8 cellular contexts compared by ENCODE assay signal in the genomic region with DNA sequence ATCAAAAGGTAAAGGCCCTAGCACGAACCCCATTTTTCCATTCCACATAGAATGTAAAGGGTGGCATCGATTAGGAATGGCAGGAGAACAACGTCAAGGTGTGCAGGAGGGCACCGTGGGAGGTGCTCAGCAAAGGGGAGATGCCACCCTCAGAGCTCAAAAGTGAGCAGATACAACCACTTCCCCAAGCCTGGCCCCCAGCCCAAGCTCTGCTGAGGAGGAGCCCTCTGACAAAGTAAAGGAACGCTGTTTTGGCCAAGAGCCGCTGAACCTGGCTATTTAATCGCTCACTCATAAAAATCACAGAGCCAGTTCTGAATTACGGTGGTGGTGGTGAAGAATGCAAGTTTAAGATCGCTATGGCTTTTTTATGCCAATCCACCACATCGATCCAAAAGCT. TPM values are rescaled to one million over a fixed set of nuclear protein-coding genes. Genes with fewer than 3 reads are reported as not detected.
A peak's percentile ranks its signal among the peaks of the same experiment; 100 is the strongest.
DNase-seq lines count a peak whose midpoint lies in the region; ATAC-seq and TF ChIP-seq lines count a peak whose summit lies in the region.

No MANE protein-coding gene starts in this region.

- no peaks in the 10 kb centered on the region for H3K9me2 ChIP-seq in GM23338 (ENCODE audit: insufficient read depth)

- H3K4me2 ChIP-seq in GM23338 (peak overlapping the region; percentile 80), smooth muscle cell (peak overlapping the region; percentile 88)

- H3K4me1 Mint-ChIP-seq in GM23338 (peaks cover 27% of the 10 kb centered on the region), glutamatergic neuron (ENCODE audit: low read depth, unreplicated experiment) (peaks cover 2% of the 10 kb centered on the region)

- H3K27me3 ChIP-seq in GM23338 (ENCODE audit: insufficient read depth) (peaks cover 21% of the 10 kb centered on the region), WERI-Rb-1 (ENCODE audit: insufficient read depth, low read depth, severe bottlenecking) (no peaks in the 10 kb centered on the region), smooth muscle cell (ENCODE audit: low read depth) (no peaks in the 10 kb centered on the region)

- no peak for TF ChIP-seq CTCF in GM23338 (conservative IDR thresholded peaks at IDR 0.05; ENCODE audit: low read depth in 2 of 2)
- TF ChIP-seq CTCF in WERI-Rb-1 (IDR thresholded peaks at IDR 0.05; ENCODE audit: low read depth, low read length), result no peak
- TF ChIP-seq CTCF in glutamatergic neuron (IDR thresholded peaks at IDR 0.05; ENCODE audit: partially characterized antibody, unreplicated experiment), result no peak
- TF ChIP-seq CTCF in smooth muscle cell (IDR thresholded peaks at IDR 0.05; ENCODE audit: borderline replicate concordance, insufficient read depth, poor library complexity, severe bottlenecking), result no peak

- H3K79me2 ChIP-seq in GM23338 (replicated peaks; ENCODE audit: insufficient read depth), result peaks cover 29% of the 10 kb centered on the region
- no peaks in the 10 kb centered on the region for H3K79me2 ChIP-seq in smooth muscle cell (ENCODE audit: low read depth)

- H3K36me3 ChIP-seq in GM23338 (ENCODE audit: insufficient read depth) (no peaks in the 10 kb centered on the region), WERI-Rb-1 (no peaks in the 10 kb centered on the region; the same call in 1 of the 2 replicates), smooth muscle cell (ENCODE audit: low read depth) (no peaks in the 10 kb centered on the region)

- H2AFZ ChIP-seq in GM23338, result peak overlapping the region; percentile 63; the same call in 1 of the 2 replicates
- peak overlapping the region; percentile 98 for H2AFZ ChIP-seq in smooth muscle cell (ENCODE audit: low read depth)

- peaks cover 10% of the 10 kb centered on the region for H3K4me1 ChIP-seq in GM23338 (ENCODE audit: insufficient read depth)
- H3K4me1 ChIP-seq in smooth muscle cell (ENCODE audit: low read depth), result no peaks in the 10 kb centered on the region

- peak overlapping the region; percentile 63 for H3K9ac ChIP-seq in smooth muscle cell (ENCODE audit: low read depth)

- H3K36me3 Mint-ChIP-seq in GM23338 (ENCODE audit: low read depth) (no peaks in the 10 kb centered on the region), glutamatergic neuron (ENCODE audit: unreplicated experiment) (no peaks in the 10 kb centered on the region)

- no peak for DNase-seq in GM23338 (ENCODE audit: low spot score)
- DNase-seq in WERI-Rb-1, result no peak
- DNase-seq in glutamatergic neuron, result no peak
- no peak for DNase-seq in smooth muscle cell (lab: John Stamatoyannopoulos, UW; ENCODE audit: unreplicated experiment)
- DNase-seq in kidney glomerular epithelial cell (lab: John Stamatoyannopoulos, UW), result no peak
- no peak for DNase-seq in mesenteric fat pad (ENCODE audit: low spot score)
- DNase-seq in cerebellar nuclear complex (lab: John Stamatoyannopoulos, UW), result no peak

- ATAC-seq in GM23338, result peak; percentile 5; the same call in 1 of the 3 replicates
- ATAC-seq in GM21576 (IDR thresholded peaks at IDR 0.05; ENCODE audit: unreplicated experiment), result no peak

- H3K27ac ChIP-seq in GM23338 (ENCODE audit: low read depth) (no peak overlapping the region), WERI-Rb-1 (peak overlapping the region; percentile 68), smooth muscle cell (ENCODE audit: low read depth) (peak overlapping the region; percentile 11)

- H3K9me3 Mint-ChIP-seq in GM23338, result no peaks in the 10 kb centered on the region
- peaks cover 3% of the 10 kb centered on the region for H3K9me3 Mint-ChIP-seq in glutamatergic neuron (ENCODE audit: unreplicated experiment)

- H3K27me3 Mint-ChIP-seq in GM23338 (ENCODE audit: insufficient read depth, low read depth, poor library complexity) (peaks cover 24% of the 10 kb centered on the region), glutamatergic neuron (ENCODE audit: unreplicated experiment) (peaks cover 5% of the 10 kb centered on the region)

- H3K9me3 ChIP-seq in WERI-Rb-1 (ENCODE audit: severe bottlenecking) (no peaks in the 10 kb centered on the region), smooth muscle cell (replicated peaks; ENCODE audit: low read depth) (no peaks in the 10 kb centered on the region)

- H4K20me1 ChIP-seq in GM23338 (replicated peaks; ENCODE audit: insufficient read depth) (peaks cover 6% of the 10 kb centered on the region), smooth muscle cell (ENCODE audit: low read depth) (no peaks in the 10 kb centered on the region)

- H3K27ac Mint-ChIP-seq in GM23338 (peak overlapping the region; percentile 87; the same call in 1 of the 2 replicates), glutamatergic neuron (ENCODE audit: unreplicated experiment) (peak overlapping the region; percentile 89)

- H3K4me3 ChIP-seq in GM23338, result peak overlapping the region; percentile 62
- peak overlapping the region; percentile 63 for H3K4me3 ChIP-seq in WERI-Rb-1 (ENCODE audit: low read depth, low read length)
- peak overlapping the region; percentile 62 for H3K4me3 ChIP-seq in smooth muscle cell

- H3F3A ChIP-seq in GM23338 (replicated peaks; ENCODE audit: low read depth) (peaks cover 11% of the 10 kb centered on the region; the same call in 1 of the 2 replicates), smooth muscle cell (ENCODE audit: low read depth) (no peaks in the 10 kb centered on the region)

- WGBS in smooth muscle cell (ENCODE audit: low lambda C conversion rate), result 28% methylated on average over 10 of the region's 10 CpGs

- H3K4me3 Mint-ChIP-seq in GM23338, result peak overlapping the region; percentile 88
- H3K4me3 Mint-ChIP-seq in glutamatergic neuron (ENCODE audit: unreplicated experiment), result peak overlapping the region; percentile 97

TF ChIP-seq in GM23338, 12 proteins besides CTCF, POLR2A, EP300 and RAD21 (continues in another document):
- TF ChIP-seq, protein P1, sequence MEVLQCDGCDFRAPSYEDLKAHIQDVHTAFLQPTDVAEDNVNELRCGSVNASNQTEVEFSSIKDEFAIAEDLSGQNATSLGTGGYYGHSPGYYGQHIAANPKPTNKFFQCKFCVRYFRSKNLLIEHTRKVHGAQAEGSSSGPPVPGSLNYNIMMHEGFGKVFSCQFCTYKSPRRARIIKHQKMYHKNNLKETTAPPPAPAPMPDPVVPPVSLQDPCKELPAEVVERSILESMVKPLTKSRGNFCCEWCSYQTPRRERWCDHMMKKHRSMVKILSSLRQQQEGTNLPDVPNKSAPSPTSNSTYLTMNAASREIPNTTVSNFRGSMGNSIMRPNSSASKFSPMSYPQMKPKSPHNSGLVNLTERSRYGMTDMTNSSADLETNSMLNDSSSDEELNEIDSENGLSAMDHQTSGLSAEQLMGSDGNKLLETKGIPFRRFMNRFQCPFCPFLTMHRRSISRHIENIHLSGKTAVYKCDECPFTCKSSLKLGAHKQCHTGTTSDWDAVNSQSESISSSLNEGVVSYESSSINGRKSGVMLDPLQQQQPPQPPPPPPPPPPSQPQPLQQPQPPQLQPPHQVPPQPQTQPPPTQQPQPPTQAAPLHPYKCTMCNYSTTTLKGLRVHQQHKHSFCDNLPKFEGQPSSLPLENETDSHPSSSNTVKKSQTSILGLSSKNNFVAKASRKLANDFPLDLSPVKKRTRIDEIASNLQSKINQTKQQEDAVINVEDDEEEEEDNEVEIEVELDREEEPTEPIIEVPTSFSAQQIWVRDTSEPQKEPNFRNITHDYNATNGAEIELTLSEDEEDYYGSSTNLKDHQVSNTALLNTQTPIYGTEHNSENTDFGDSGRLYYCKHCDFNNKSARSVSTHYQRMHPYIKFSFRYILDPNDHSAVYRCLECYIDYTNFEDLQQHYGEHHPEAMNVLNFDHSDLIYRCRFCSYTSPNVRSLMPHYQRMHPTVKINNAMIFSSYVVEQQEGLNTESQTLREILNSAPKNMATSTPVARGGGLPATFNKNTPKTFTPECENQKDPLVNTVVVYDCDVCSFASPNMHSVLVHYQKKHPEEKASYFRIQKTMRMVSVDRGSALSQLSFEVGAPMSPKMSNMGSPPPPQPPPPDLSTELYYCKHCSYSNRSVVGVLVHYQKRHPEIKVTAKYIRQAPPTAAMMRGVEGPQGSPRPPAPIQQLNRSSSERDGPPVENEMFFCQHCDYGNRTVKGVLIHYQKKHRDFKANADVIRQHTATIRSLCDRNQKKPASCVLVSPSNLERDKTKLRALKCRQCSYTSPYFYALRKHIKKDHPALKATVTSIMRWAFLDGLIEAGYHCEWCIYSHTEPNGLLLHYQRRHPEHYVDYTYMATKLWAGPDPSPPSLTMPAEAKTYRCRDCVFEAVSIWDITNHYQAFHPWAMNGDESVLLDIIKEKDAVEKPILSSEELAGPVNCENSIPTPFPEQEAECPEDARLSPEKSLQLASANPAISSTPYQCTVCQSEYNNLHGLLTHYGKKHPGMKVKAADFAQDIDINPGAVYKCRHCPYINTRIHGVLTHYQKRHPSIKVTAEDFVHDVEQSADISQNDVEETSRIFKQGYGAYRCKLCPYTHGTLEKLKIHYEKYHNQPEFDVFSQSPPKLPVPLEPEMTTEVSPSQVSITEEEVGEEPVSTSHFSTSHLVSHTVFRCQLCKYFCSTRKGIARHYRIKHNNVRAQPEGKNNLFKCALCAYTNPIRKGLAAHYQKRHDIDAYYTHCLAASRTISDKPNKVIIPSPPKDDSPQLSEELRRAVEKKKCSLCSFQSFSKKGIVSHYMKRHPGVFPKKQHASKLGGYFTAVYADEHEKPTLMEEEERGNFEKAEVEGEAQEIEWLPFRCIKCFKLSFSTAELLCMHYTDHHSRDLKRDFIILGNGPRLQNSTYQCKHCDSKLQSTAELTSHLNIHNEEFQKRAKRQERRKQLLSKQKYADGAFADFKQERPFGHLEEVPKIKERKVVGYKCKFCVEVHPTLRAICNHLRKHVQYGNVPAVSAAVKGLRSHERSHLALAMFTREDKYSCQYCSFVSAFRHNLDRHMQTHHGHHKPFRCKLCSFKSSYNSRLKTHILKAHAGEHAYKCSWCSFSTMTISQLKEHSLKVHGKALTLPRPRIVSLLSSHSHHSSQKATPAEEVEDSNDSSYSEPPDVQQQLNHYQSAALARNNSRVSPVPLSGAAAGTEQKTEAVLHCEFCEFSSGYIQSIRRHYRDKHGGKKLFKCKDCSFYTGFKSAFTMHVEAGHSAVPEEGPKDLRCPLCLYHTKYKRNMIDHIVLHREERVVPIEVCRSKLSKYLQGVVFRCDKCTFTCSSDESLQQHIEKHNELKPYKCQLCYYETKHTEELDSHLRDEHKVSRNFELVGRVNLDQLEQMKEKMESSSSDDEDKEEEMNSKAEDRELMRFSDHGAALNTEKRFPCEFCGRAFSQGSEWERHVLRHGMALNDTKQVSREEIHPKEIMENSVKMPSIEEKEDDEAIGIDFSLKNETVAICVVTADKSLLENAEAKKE (CRISPR knock-in tag; IDR thresholded peaks at IDR 0.05), result no peak

RNA-seq across cellular contexts. Expression of a gene that starts 12.4 kb away (rescaled TPM):
- 40.8 and 68.3 TPM in 2 replicates for total RNA-seq in GM23338 (2014; rRNA removed; shearing (Covaris generic))
- polyA plus RNA-seq in GM23338 (2016; fragmentation: Nextera tagmentation; extraction: Ambion mirVana) (20.1 and 23.0 TPM in 2 replicates), smooth muscle cell (22.7 and 25.1 TPM in 2 replicates)
- total RNA-seq in glutamatergic neuron (ENCODE audit: unreplicated experiment) (28.4 TPM), smooth muscle cell (14.0 and 20.7 TPM in 2 replicates), mesenteric fat pad (8.9 TPM)
